ENCODE assay signal across 9 cellular contexts in the genomic region with DNA sequence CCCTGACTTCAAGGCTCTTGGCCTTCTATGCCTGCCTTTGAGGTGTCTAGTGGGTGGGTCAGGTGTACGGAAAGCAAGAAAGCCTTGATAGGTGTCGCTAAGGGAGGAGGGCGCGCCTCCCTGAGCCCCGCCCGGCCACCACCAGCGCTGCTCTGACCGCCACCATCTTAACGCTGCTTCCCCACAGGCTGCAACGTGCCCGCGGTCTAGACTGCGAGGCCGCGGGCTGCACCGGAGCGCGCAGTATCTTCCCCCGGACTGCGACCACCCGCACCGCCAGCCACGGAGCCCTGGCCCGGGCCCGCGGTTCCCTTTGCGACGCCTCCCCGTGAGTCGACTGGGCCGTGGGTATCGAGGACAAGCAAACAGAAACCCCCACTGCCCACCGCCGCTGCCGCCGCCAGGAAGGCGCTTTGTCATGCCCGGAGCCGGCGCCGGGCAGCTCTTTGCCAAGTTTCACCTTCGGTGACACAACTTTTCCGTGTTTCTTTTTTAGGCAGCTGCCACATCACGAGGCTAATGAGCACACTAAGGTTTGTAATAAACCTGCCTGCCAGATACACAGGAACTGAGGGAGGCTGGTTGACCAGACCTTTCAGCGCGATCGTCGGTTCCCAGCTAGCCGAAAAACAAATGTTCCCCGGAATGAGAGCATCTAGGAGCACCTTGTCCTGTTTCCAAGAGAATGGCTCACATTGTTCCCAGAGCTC.
DNase-seq lines count a peak whose midpoint lies in the region; ATAC-seq and TF ChIP-seq lines count a peak whose summit lies in the region.
"Had no signal": no experiment of that assay in that cellular context is flagged by ENCODE, and none has a peak within 500 bp of the region (broad histone marks: within the 10 kb centered on the region; RNA-seq: fewer than 3 reads in every experiment).

No MANE protein-coding gene starts in this region.

- H3K27ac ChIP-seq in ascending aorta (no peak overlapping the region), stomach (peak overlapping the region; percentile 78 to 97 (median 84))

- no peaks in the 10 kb centered on the region for H3K9me3 Mint-ChIP-seq in effector memory CD8-positive, alpha-beta T cell
- H3K9me3 Mint-ChIP-seq: activated naive CD4-positive, alpha-beta T cell treated with anti-CD3 and anti-CD28 coated beads, Interleukin-2, amount 50 U/mL, for 24 hours had no signal

- no peak overlapping the region for H3K27ac Mint-ChIP-seq in effector memory CD8-positive, alpha-beta T cell
- H3K27ac Mint-ChIP-seq: activated naive CD4-positive, alpha-beta T cell treated with anti-CD3 and anti-CD28 coated beads, Interleukin-2, amount 50 U/mL, for 24 hours had no signal

- 1 to 36% (median 4%) methylated on average over 11 to 50 of the region's 50 CpGs for WGBS in stomach, 5 donors

- H3K4me3 Mint-ChIP-seq in effector memory CD8-positive, alpha-beta T cell = no peak overlapping the region
- H3K4me3 Mint-ChIP-seq: activated naive CD4-positive, alpha-beta T cell treated with anti-CD3 and anti-CD28 coated beads, Interleukin-2, amount 50 U/mL, for 24 hours had no signal

- H3K4me1 ChIP-seq in ascending aorta (no peaks in the 10 kb centered on the region), stomach (peaks cover 0 to 5% (median 0%) of the 10 kb centered on the region in 4 donors)

- H3K36me3 ChIP-seq in ascending aorta (no peaks in the 10 kb centered on the region), stomach (no peaks in the 10 kb centered on the region)

- peaks cover 25 to 28% of the 10 kb centered on the region in 2 donors for H3K27me3 Mint-ChIP-seq in effector memory CD8-positive, alpha-beta T cell

- no peaks in the 10 kb centered on the region for H3K36me3 Mint-ChIP-seq in effector memory CD8-positive, alpha-beta T cell (ENCODE audit: insufficient read depth)
- H3K36me3 Mint-ChIP-seq: activated naive CD4-positive, alpha-beta T cell treated with anti-CD3 and anti-CD28 coated beads, Interleukin-2, amount 50 U/mL, for 24 hours had no signal

- H3K4me1 Mint-ChIP-seq in effector memory CD8-positive, alpha-beta T cell (ENCODE audit: low read depth in 2 of 2) = no peaks in the 10 kb centered on the region
- H3K4me1 Mint-ChIP-seq: activated naive CD4-positive, alpha-beta T cell treated with anti-CD3 and anti-CD28 coated beads, Interleukin-2, amount 50 U/mL, for 24 hours had no signal

- intact Hi-C loops in ascending aorta (cut with DNase I) (no loop called here), stomach (cut with DNase I; ENCODE audit: low total_unique reads) (no loop called here)

- ATAC-seq in HG02678 (IDR thresholded peaks at IDR 0.05; ENCODE audit: unreplicated experiment) (peak; percentile 56), HG03039 (IDR thresholded peaks at IDR 0.05; ENCODE audit: unreplicated experiment) (no peak), GM21529 (IDR thresholded peaks at IDR 0.05; ENCODE audit: unreplicated experiment) (no peak)
- ATAC-seq in effector memory CD8-positive, alpha-beta T cell (replicated peaks) = no peak

- H3K4me3 ChIP-seq in ascending aorta (peak overlapping the region; percentile 48 to 52), stomach (peak overlapping the region; percentile 36 to 48 (median 42))

- no peak for TF ChIP-seq EP300 in stomach (IDR thresholded peaks at IDR 0.05)

- H3K9me3 ChIP-seq in ascending aorta (no peaks in the 10 kb centered on the region), stomach (no peaks in the 10 kb centered on the region)

- TF ChIP-seq CTCF in ascending aorta (IDR thresholded peaks at IDR 0.05) (no peak), stomach (IDR thresholded peaks at IDR 0.05) (no peak)

- DNase-seq in ascending aorta (ENCODE audit: low spot score in 2 of 2) = no peak
- peak; percentile 15 for DNase-seq in kidney glomerular epithelial cell (lab: John Stamatoyannopoulos, UW)
- peak; percentile 71 for DNase-seq in stomach
- DNase-seq in effector memory CD8-positive, alpha-beta T cell = no peak
- no peak for DNase-seq in NCI-H2196 treated with DMSO at 0.1 percent for 48 hours (lab: John Stamatoyannopoulos, UW; ENCODE audit: unreplicated experiment)

- H3K27me3 ChIP-seq in ascending aorta = no peaks in the 10 kb centered on the region
- peaks cover 0 to 7% (median 0%) of the 10 kb centered on the region in 3 donors for H3K27me3 ChIP-seq in stomach

- peak in 1 of 4 donors; percentile 15 for TF ChIP-seq POLR2A in stomach (IDR thresholded peaks at IDR 0.05)

Comparison
In these comparisons a context has a peak if more than half of its experiments do, and no peak if none do; other contexts are left out.
1. DNase-seq: peak in kidney glomerular epithelial cell (single experiment) and stomach (single experiment); none in ascending aorta (0 of 2), effector memory CD8-positive, alpha-beta T cell (0 of 3) and NCI-H2196 treated with DMSO at 0.1 percent for 48 hours (single experiment).
2. H3K27ac ChIP-seq: peak in stomach (5 of 5); none in ascending aorta (0 of 2).